Comparison of ENCODE assay signal across 30 cellular contexts in the genomic region with DNA sequence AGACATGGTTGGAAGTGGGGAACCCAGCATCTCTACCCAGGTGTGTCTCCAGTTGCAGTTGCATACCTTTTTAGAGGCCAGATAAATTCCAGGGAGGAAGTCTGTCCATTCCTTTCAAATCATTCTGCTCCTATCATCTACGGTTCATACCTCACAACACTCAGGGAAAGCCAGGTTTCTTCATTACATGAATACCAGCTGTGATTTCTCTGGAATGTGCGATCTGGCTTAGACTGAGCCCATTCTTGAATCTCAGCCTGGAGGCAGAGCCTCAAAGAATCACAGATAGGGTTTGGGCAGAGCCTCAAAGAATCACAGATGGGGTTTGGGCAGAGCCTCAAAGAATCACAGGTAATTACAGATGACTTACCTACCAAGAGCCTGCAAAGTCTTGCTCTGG. TPM values are rescaled to one million over a fixed set of nuclear protein-coding genes. Genes with fewer than 3 reads are reported as not detected.
DNase-seq lines count a peak whose midpoint lies in the region; ATAC-seq, FAIRE-seq and TF ChIP-seq lines count a peak whose summit lies in the region.
"Had no signal": no experiment of that assay in that cellular context is flagged by ENCODE, and none has a peak within 500 bp of the region (broad histone marks: within the 10 kb centered on the region; RNA-seq: fewer than 3 reads in every experiment).

No MANE protein-coding gene starts in this region.

- H3K4me2 ChIP-seq in Karpas-422 (ENCODE audit: low read depth, low read length, poor library complexity, severe bottlenecking): no peak overlapping the region

- no peaks in the 10 kb centered on the region for H3K9me2 ChIP-seq in Karpas-422 (replicated peaks; ENCODE audit: insufficient read depth, low read length)

- POLR2A ChIA-PET in RWPE1 (lab: Yijun Ruan, JAX; ENCODE audit: low non-redundant PET): no interaction called here

- H3K27me3 ChIP-seq in stomach smooth muscle (ENCODE audit: control insufficient read depth in 1 of 2, insufficient read depth in 2 of 2, low read length in 2 of 2) (no peaks in the 10 kb centered on the region), Karpas-422 (ENCODE audit: low read length) (no peaks in the 10 kb centered on the region)
- H3K27me3 ChIP-seq: BE2C, left lung had no signal

- no peak for FAIRE-seq in RCC 7860 (lab: Jason Lieb, UNC)
- FAIRE-seq: colon, H1, TTC549 had no signal

- H2AFZ ChIP-seq in Karpas-422 (ENCODE audit: low read length): no peak overlapping the region

- H4K20me1 ChIP-seq in Karpas-422 (ENCODE audit: insufficient read depth, low read depth, low read length): no peaks in the 10 kb centered on the region

- H3K9me3 ChIP-seq in stomach smooth muscle (ENCODE audit: control insufficient read depth in 2 of 2, low read length in 2 of 2) (no peaks in the 10 kb centered on the region), Karpas-422 (ENCODE audit: low read length) (no peaks in the 10 kb centered on the region)
- H3K9me3 ChIP-seq: BE2C, left lung, neutrophil had no signal

- TF ChIP-seq CTCF in AG10803 (conservative IDR thresholded peaks at IDR 0.05; ENCODE audit: low read length): no peak
- TF ChIP-seq CTCF in RWPE1 (conservative IDR thresholded peaks at IDR 0.05; ENCODE audit: low read depth): no peak
- no peak for TF ChIP-seq CTCF in fibroblast of pulmonary artery (IDR thresholded peaks at IDR 0.05; ENCODE audit: low read length, missing control alignments)

- H3K27ac ChIP-seq in RWPE1 (peak overlapping the region; percentile 66), stomach smooth muscle (ENCODE audit: low read length) (peak overlapping the region; percentile 49), Karpas-422 (ENCODE audit: low read length) (no peak overlapping the region)
- H3K27ac ChIP-seq: left lung, neutrophil, SK-N-MC had no signal

- peaks cover 7 to 9% of the 10 kb centered on the region in 2 donors for H3K36me3 ChIP-seq in stomach smooth muscle (ENCODE audit: control insufficient read depth in 2 of 2, insufficient read depth in 2 of 2, low read length in 2 of 2)
- no peaks in the 10 kb centered on the region for H3K36me3 ChIP-seq in Karpas-422 (ENCODE audit: insufficient read depth, low read length)
- H3K36me3 ChIP-seq: BE2C, neutrophil had no signal

- ATAC-seq in GM19463 (IDR thresholded peaks at IDR 0.05; ENCODE audit: unreplicated experiment): no peak
- ATAC-seq: activated T-cell treated with anti-CD3 and anti-CD28 coated beads, Interleukin-2, amount 50 U/mL, for 4 hours; CD8-positive, alpha-beta T cell; left lung; sciatic nerve; T-helper 17 cell had no signal

- CTCF ChIA-PET in RWPE1 (lab: Yijun Ruan, JAX): no interaction called here

- H3K9ac ChIP-seq in stomach smooth muscle (ENCODE audit: low read length in 2 of 2) (no peak overlapping the region), Karpas-422 (ENCODE audit: low read length) (no peak overlapping the region)

- peaks cover 60% of the 10 kb centered on the region for H3K4me1 ChIP-seq in stomach smooth muscle (ENCODE audit: control insufficient read depth, insufficient read depth, low read length)
- H3K4me1 ChIP-seq in Karpas-422 (ENCODE audit: low read length): peaks cover 11% of the 10 kb centered on the region

- H3K79me2 ChIP-seq in Karpas-422 (ENCODE audit: low read length): no peaks in the 10 kb centered on the region

- H3K4me3 ChIP-seq in AG10803 (ENCODE audit: low read length): no peak overlapping the region
- no peak overlapping the region for H3K4me3 ChIP-seq in fibroblast of pulmonary artery (replicated peaks; ENCODE audit: low read depth, low read length)
- no peak overlapping the region for H3K4me3 ChIP-seq in stomach smooth muscle (ENCODE audit: low read length in 2 of 2)
- no peak overlapping the region for H3K4me3 ChIP-seq in Karpas-422 (ENCODE audit: low read length)
- H3K4me3 ChIP-seq: left lung, SK-N-MC had no signal

- peak; percentile 40 for DNase-seq in AG10803 (ENCODE audit: low read depth)
- no peak for DNase-seq in RWPE1 (ENCODE audit: low spot score)
- DNase-seq in fibroblast of pulmonary artery (ENCODE audit: low read depth): peak; percentile 17
- DNase-seq in Karpas-422: no peak
- DNase-seq in RCC 7860 (ENCODE audit: low spot score): no peak
- DNase-seq in NCI-H1436 (lab: John Stamatoyannopoulos, UW): no peak
- DNase-seq: activated CD4-positive, alpha-beta T cell treated with anti-CD3 and anti-CD28 coated beads, Interleukin-2, amount 50 U/mL, for 1 hour; activated CD4-positive, CD25-positive, alpha-beta regulatory T cell; activated CD8-positive, alpha-beta memory T cell treated with anti-CD3 and anti-CD28 coated beads, Interleukin-2, amount 10 ng/mL, durations not matched to agents 7 days and 5 days; activated gamma-delta T cell treated with Interleukin-2 at 50 U/mL for 16 hours; activated T-cell treated with anti-CD3 and anti-CD28 coated beads, Interleukin-2, amount 50 U/mL, for 4 hours; BE2C; CD8-positive, alpha-beta T cell; left lung; NCI-H1092; NCI-H187; NCI-H2171; NCI-H510A; RPMI8226; stimulated activated CD4-positive, alpha-beta T cell treated with anti-CD3 and anti-CD28 coated beads, Interleukin-4, amount 100 ng/mL, for 4 hours; substantia nigra; T-helper 17 cell had no signal

RNA-seq across cellular contexts. Expression of gene P4HA2, which starts 7.2 kb away (rescaled TPM):
- total RNA-seq in Karpas-422 (2014; rRNA removed; shearing (Covaris generic); ENCODE audit: low replicate concordance): 0.18 TPM in 1 of 2 replicates, not detected in the other
- total RNA-seq: CD8-positive, alpha-beta T cell had no signal

RNA-seq across cellular contexts. Expression of gene PDLIM4, which starts 37.0 kb away (rescaled TPM):
- not detected in 2 replicates for total RNA-seq in Karpas-422 (2014; rRNA removed; shearing (Covaris generic); ENCODE audit: low replicate concordance)
- total RNA-seq: CD8-positive, alpha-beta T cell; T-helper 17 cell had no signal

Comparison
In these comparisons a context has a peak if more than half of its experiments do, and no peak if none do; other contexts are left out.
1. DNase-seq: peak in AG10803 (single experiment) and fibroblast of pulmonary artery (single experiment); none in RWPE1 (single experiment), Karpas-422 (single experiment), RCC 7860 (single experiment) and NCI-H1436 (single experiment).